In the genomic region with DNA sequence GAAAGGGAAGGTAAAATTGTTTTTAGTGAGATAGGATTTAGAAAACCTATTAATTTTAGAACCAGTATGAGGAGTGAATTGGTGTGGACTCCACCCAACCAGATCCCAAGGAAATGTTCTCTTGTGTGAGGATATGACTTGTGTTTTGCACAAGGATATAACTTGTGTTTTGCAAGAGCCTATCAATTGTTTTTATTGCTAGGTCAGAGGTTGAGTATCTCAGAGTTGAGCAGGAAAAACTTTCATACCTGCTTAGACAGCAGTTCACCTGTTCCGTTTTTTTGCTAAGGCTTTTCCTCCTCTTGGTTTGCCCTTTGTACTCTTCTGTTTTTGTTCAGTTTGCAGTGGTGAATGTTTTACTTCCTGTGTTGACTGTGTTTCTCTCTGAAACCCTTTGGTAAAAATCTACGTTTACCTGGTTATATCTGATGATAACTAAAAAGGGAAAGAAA, we compare ENCODE assay signal across 13 cellular contexts. TPM values are rescaled to one million over a fixed set of nuclear protein-coding genes. Genes with fewer than 3 reads are reported as not detected.
A peak's percentile ranks its signal among the peaks of the same experiment; 100 is the strongest.
DNase-seq lines count a peak whose midpoint lies in the region; ATAC-seq and TF ChIP-seq lines count a peak whose summit lies in the region.
"Had no signal": no experiment of that assay in that cellular context is flagged by ENCODE, and none has a peak within 500 bp of the region (broad histone marks: within the 10 kb centered on the region; RNA-seq: fewer than 3 reads in every experiment).

No MANE protein-coding gene starts in this region.

- H3K4me3 ChIP-seq in esophagus squamous epithelium (no peak overlapping the region), rectal smooth muscle tissue (ENCODE audit: low read length) (peak overlapping the region; percentile 32), prostate gland (no peak overlapping the region)

- H3K4me1 Mint-ChIP-seq in T-helper 17 cell: peaks cover 31% of the 10 kb centered on the region

- H3K9ac ChIP-seq in rectal smooth muscle tissue (ENCODE audit: low read length): no peak overlapping the region

- DNase-seq in DMS53 treated with DMSO at 0.1 percent for 48 hours (lab: John Stamatoyannopoulos, UW; ENCODE audit: unreplicated experiment): peak; percentile 2
- DNase-seq in T-helper 17 cell: no peak
- DNase-seq in esophagus squamous epithelium (lab: John Stamatoyannopoulos, UW): no peak
- no peak for DNase-seq in C1 segment of cervical spinal cord (lab: John Stamatoyannopoulos, UW)
- DNase-seq in prostate gland (ENCODE audit: low spot score): no peak
- DNase-seq: DMS79, kidney glomerular epithelial cell, NCI-H1092, NCI-H69 had no signal

- H3K4me1 ChIP-seq in esophagus squamous epithelium (peaks cover 18 to 67% (median 47%) of the 10 kb centered on the region in 3 donors), rectal smooth muscle tissue (ENCODE audit: control insufficient read depth, insufficient read depth, low read length) (peaks cover 28% of the 10 kb centered on the region), prostate gland (replicated peaks) (peaks cover 3% of the 10 kb centered on the region)

- no peaks in the 10 kb centered on the region for H3K9me3 ChIP-seq in T-helper 17 cell (ENCODE audit: control insufficient read depth, low read length, poor library complexity, severe bottlenecking)
- H3K9me3 ChIP-seq in esophagus squamous epithelium: no peaks in the 10 kb centered on the region
- no peaks in the 10 kb centered on the region for H3K9me3 ChIP-seq in prostate gland

- intact Hi-C loops in esophagus squamous epithelium (cut with DNase I) (no loop called here), prostate gland (cut with DNase I) (no loop called here)

- H3K27me3 ChIP-seq in esophagus squamous epithelium (no peaks in the 10 kb centered on the region), rectal smooth muscle tissue (ENCODE audit: control insufficient read depth, insufficient read depth, low read length) (no peaks in the 10 kb centered on the region), prostate gland (replicated peaks; ENCODE audit: insufficient read depth) (no peaks in the 10 kb centered on the region)

- H3K27me3 Mint-ChIP-seq in T-helper 17 cell: no peaks in the 10 kb centered on the region

- peaks cover 3% of the 10 kb centered on the region for H3K36me3 Mint-ChIP-seq in T-helper 17 cell (ENCODE audit: low read depth)

- H3K27ac Mint-ChIP-seq in T-helper 17 cell: peak overlapping the region; percentile 83

- TF ChIP-seq CTCF in esophagus squamous epithelium (IDR thresholded peaks at IDR 0.05): no peak
- no peak for TF ChIP-seq CTCF in prostate gland (IDR thresholded peaks at IDR 0.05)

- H3K27ac ChIP-seq in esophagus squamous epithelium (peak overlapping the region in 3 of 4 donors; percentile 0 to 17 (median 15)), rectal smooth muscle tissue (ENCODE audit: low read depth, low read length) (peak overlapping the region; percentile 32), prostate gland (peak overlapping the region in 1 of 2 donors; percentile 15)

- 44 to 66% methylated on average over 2 of the region's 2 CpGs for WGBS in esophagus squamous epithelium, 2 donors
- 53% methylated on average over 2 of the region's 2 CpGs for WGBS in prostate gland

- ATAC-seq in T-helper 17 cell (no peak), GM21723 (IDR thresholded peaks at IDR 0.05; ENCODE audit: unreplicated experiment) (no peak), HG02623 (IDR thresholded peaks at IDR 0.05; ENCODE audit: unreplicated experiment) (no peak)

- no peak for TF ChIP-seq POLR2A in esophagus squamous epithelium (IDR thresholded peaks at IDR 0.05)
- no peak for TF ChIP-seq POLR2A in prostate gland (IDR thresholded peaks at IDR 0.05)

- H3K36me3 ChIP-seq in esophagus squamous epithelium (peaks cover 8 to 52% (median 12%) of the 10 kb centered on the region in 3 donors), rectal smooth muscle tissue (ENCODE audit: control insufficient read depth, insufficient read depth, low read length) (peaks cover 10% of the 10 kb centered on the region), prostate gland (peaks cover 3 to 9% of the 10 kb centered on the region in 2 donors)

- H3K4me3 Mint-ChIP-seq in T-helper 17 cell: peak overlapping the region; percentile 52

RNA-seq across cellular contexts. Expression of a gene that starts 5.1 kb away (rescaled TPM):
- total RNA-seq in T-helper 17 cell (10 to 100 TPM; 55.1 to 55.8 TPM), esophagus squamous epithelium (10 to 100 TPM; 30.6 to 61.6 (median 42.0) TPM), prostate gland (100 to 1,000 TPM; 120 to 156 TPM)

RNA-seq across cellular contexts. Expression of a gene that starts 35.5 kb away (rescaled TPM):
- total RNA-seq in T-helper 17 cell: 10 to 100 TPM in 1 of 2 donors, 1 to 10 TPM in 1; 7.0 to 10.0 TPM
- total RNA-seq in esophagus squamous epithelium: 1 to 10 TPM in 3 of 4 donors, under 1 TPM in 1; 0.27 to 2.5 (median 1.6) TPM
- 1 to 10 TPM; 2.6 to 8.0 TPM for total RNA-seq in prostate gland

RNA-seq across cellular contexts. Expression of a gene that starts 51.0 kb away (rescaled TPM):
- total RNA-seq in T-helper 17 cell (1 to 10 TPM; 2.1 to 3.4 TPM), esophagus squamous epithelium (10 to 100 TPM in 2 of 4 donors, 1 to 10 TPM in 2; 6.3 to 20.7 (median 9.8) TPM), prostate gland (10 to 100 TPM in 1 of 2 donors, 1 to 10 TPM in 1; 9.1 to 12.8 TPM)

RNA-seq across cellular contexts. Expression of a gene that starts 52.3 kb away (rescaled TPM):
- total RNA-seq in T-helper 17 cell: under 1 TPM; 0.40 to 0.60 TPM
- not detected for total RNA-seq in esophagus squamous epithelium
- total RNA-seq in prostate gland: 1 to 10 TPM in 1 of 2 donors, not detected in 1; 2.7 TPM
- total RNA-seq: T-helper 2 cell treated with Interferon-gamma antibody and Interleukin-4, amounts not matched to agents 100 ng/mL and 5 ng/mL, for 36 hours had no signal

RNA-seq across cellular contexts. Expression of a gene that starts 57.6 kb away (rescaled TPM):
- 1,000 to 10,000 TPM; 3,838 to 5,780 TPM for total RNA-seq in T-helper 17 cell
- not detected for total RNA-seq in esophagus squamous epithelium
- not detected for total RNA-seq in prostate gland
